9 cellular contexts compared by ENCODE assay signal in the genomic region with DNA sequence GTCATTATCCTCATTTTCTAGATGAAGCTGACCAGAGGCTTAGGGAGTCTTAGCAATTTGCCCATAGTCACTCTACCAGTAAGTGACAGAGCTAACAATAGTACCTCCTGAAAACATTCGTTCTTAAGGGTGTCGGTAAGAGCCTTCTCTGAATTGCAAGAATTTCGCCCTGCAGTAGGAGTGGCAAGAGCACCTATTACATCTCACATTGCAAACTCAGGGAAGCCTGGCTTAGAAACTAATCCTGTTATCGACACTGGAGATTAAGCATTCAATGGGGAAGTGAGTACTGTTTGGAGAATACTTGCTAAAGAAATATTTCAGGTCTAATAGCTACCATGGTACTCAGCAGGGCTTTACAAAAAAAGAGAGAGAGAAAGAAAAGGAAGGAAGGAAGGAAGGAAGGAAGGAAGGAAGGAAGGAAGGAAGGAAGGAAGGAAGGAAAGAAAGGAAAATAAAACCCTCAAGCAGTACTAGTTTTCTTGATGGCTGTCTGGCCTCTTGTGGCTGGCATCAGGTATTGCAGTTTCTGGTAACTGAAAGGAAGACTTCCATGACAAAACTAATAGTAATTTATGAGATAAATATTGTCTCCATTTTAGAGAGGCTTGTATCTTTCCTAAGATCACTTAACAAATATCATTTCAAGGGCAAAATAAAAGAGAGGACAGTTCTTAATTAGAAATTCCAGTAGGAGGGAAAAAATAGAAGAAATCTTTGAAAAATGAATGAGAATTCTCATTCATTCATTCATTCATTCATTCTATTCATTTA. TPM values are rescaled to one million over a fixed set of nuclear protein-coding genes. Genes with fewer than 3 reads are reported as not detected.
DNase-seq lines count a peak whose midpoint lies in the region; ATAC-seq, FAIRE-seq and TF ChIP-seq lines count a peak whose summit lies in the region.
"Had no signal": no experiment of that assay in that cellular context is flagged by ENCODE, and none has a peak within 500 bp of the region (broad histone marks: within the 10 kb centered on the region; RNA-seq: fewer than 3 reads in every experiment).

No MANE protein-coding gene starts in this region.

- ATAC-seq in body of pancreas (peak; percentile 50), GM18868 (IDR thresholded peaks at IDR 0.05; ENCODE audit: unreplicated experiment) (no peak), HG03520 (IDR thresholded peaks at IDR 0.05; ENCODE audit: unreplicated experiment) (no peak)

- TF ChIP-seq POLR2A in body of pancreas (IDR thresholded peaks at IDR 0.05), result no peak

- POLR2A ChIA-PET in BJ (lab: Charles Lee), result no interaction called here

- peak; percentile 81 for TF ChIP-seq CTCF in BJ (IDR thresholded peaks at IDR 0.05; ENCODE audit: insufficient read depth, low read depth, low read length)
- peak; percentile 44 to 96 (median 76) for TF ChIP-seq CTCF in body of pancreas (IDR thresholded peaks at IDR 0.05)
- peak; percentile 89 for TF ChIP-seq CTCF in kidney epithelial cell (IDR thresholded peaks at IDR 0.05; ENCODE audit: insufficient read depth, low read length, poor library complexity, severe bottlenecking)

- H3K36me3 ChIP-seq in BJ (ENCODE audit: control insufficient read depth, insufficient read depth, low read length) (no peaks in the 10 kb centered on the region), body of pancreas (replicated peaks in 1 of 2; ENCODE audit: insufficient read depth in 1 of 2, low read depth in 2 of 2) (no peaks in the 10 kb centered on the region), kidney epithelial cell (ENCODE audit: control insufficient read depth, insufficient read depth, low read length) (no peaks in the 10 kb centered on the region)

- CTCF ChIA-PET in BJ (lab: Yijun Ruan, JAX), result interaction anchor here (0.6 to 5.2 kb wide), 18 partner anchors 10 to 457 kb away, joined by 3 to 24 read pairs (median 4); partner anchors contain the start of gene C1orf226

- 26 to 27% methylated on average over 4 of the region's 4 CpGs for WGBS in body of pancreas, 2 donors

- intact Hi-C loops in body of pancreas (cut with DNase I), result no loop called here

- no peak overlapping the region for H3K27ac ChIP-seq in body of pancreas

- DNase-seq in BJ (ENCODE audit: low read depth) (no peak), GM18507 (ENCODE audit: extremely low spot score, insufficient read length, low read depth) (no peak), NCI-H345 (lab: John Stamatoyannopoulos, UW) (peak; percentile 47), body of pancreas (peak in 3 of 4 donors; percentile 24 to 50 (median 45)), kidney epithelial cell (ENCODE audit: low read depth) (no peak), ureter (ENCODE audit: low spot score) (peak; percentile 41)

- H3K4me1 ChIP-seq in body of pancreas, result no peaks in the 10 kb centered on the region

- peaks cover 8% of the 10 kb centered on the region for H3K27me3 ChIP-seq in BJ (ENCODE audit: control insufficient read depth, insufficient read depth, low read length)
- no peaks in the 10 kb centered on the region for H3K27me3 ChIP-seq in body of pancreas
- H3K27me3 ChIP-seq in kidney epithelial cell (ENCODE audit: control insufficient read depth, insufficient read depth, low read length), result no peaks in the 10 kb centered on the region

- H3K4me3 ChIP-seq in BJ (ENCODE audit: low read depth, low read length), result no peak overlapping the region
- H3K4me3 ChIP-seq in body of pancreas, result no peak overlapping the region
- no peak overlapping the region for H3K4me3 ChIP-seq in kidney epithelial cell (ENCODE audit: low read depth, low read length)

- H3K9me3 ChIP-seq in body of pancreas, result no peaks in the 10 kb centered on the region

- peak; percentile 77 for FAIRE-seq in GM18507 (lab: Jason Lieb, UNC)

RNA-seq across cellular contexts. Expression of gene C1orf226, which starts 10.4 kb away (rescaled TPM):
- 1.0 and 1.3 TPM in 2 replicates for polyA plus RNA-seq in BJ (2011; rRNA removed)
- 1.1 and 1.3 TPM in 2 replicates for polyA minus RNA-seq in BJ (2011; rRNA and poly(A)+ RNA removed)
- total RNA-seq in body of pancreas (1 to 10 TPM; 1.3 to 4.0 TPM), kidney epithelial cell (3.7 and 3.9 TPM in 2 replicates), ureter (11.8 TPM)
- polyA plus RNA-seq: IgD-negative memory B cell had no signal

RNA-seq across cellular contexts. Expression of gene SPATA46, which starts 15.3 kb away (rescaled TPM):
- polyA plus RNA-seq in BJ (2011; rRNA removed), result not detected in 2 replicates
- polyA minus RNA-seq in BJ (2011; rRNA and poly(A)+ RNA removed), result not detected in 2 replicates
- not detected for total RNA-seq in body of pancreas
- total RNA-seq in kidney epithelial cell, result not detected in 2 replicates
- total RNA-seq in ureter, result not detected
- polyA plus RNA-seq: IgD-negative memory B cell had no signal

RNA-seq across cellular contexts. Expression of gene SH2D1B, which starts 20.0 kb away (rescaled TPM):
- 0.05 TPM in 1 of 2 replicates, not detected in the other for polyA plus RNA-seq in BJ (2011; rRNA removed)
- not detected in 2 replicates for polyA minus RNA-seq in BJ (2011; rRNA and poly(A)+ RNA removed)
- not detected for total RNA-seq in body of pancreas
- total RNA-seq in kidney epithelial cell, result not detected in 2 replicates
- total RNA-seq in ureter, result 0.16 TPM

Comparison
In these comparisons a context has a peak if more than half of its experiments do, and no peak if none do; other contexts are left out.
1. DNase-seq: peak in NCI-H345 (single experiment), body of pancreas (3 of 4) and ureter (single experiment); none in BJ (single experiment), GM18507 (single experiment) and kidney epithelial cell (single experiment).
2. Peak in every context shown above with its lines, with median percentiles within 50 percentile points of each other: CTCF ChIP-seq.